In the genomic region with DNA sequence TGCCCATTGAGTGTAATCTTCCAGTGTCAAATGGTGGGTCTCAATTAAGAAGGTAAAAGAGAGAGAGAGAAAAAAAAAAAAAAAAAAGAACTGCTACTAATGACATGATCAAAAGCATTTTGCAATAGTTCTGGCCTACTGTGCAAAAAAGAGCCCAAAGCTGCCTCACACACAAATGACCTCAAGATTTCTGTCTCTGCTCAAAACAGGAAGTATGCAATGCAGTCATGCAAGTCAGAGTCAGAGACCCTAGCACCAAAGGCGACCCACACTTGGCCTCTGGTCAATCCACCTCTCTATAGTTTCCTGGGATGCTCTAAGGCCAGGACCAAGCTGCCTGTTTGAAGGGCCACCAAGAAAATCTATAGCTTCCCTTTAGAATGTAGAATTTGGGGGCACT, we compare ENCODE assay signal across 25 cellular contexts.
"Had no signal": no experiment of that assay in that cellular context is flagged by ENCODE, and none has a peak within 500 bp of the region (broad histone marks: within the 10 kb centered on the region; RNA-seq: fewer than 3 reads in every experiment).

No MANE protein-coding gene starts in this region.

- H3K27me3 ChIP-seq: spleen, testis, transverse colon had no signal

- H3K36me3 ChIP-seq: heart right ventricle, spleen, transverse colon had no signal

- H3K27ac ChIP-seq: heart right ventricle, spleen, testis, transverse colon had no signal

- H3K4me3 ChIP-seq: heart right ventricle, lung, mucosa of descending colon, spleen, testis, transverse colon had no signal

- H3K4me1 ChIP-seq: heart right ventricle, spleen, testis, transverse colon had no signal

- DNase-seq: activated CD4-positive, alpha-beta memory T cell treated with anti-CD3 and anti-CD28 coated beads for 36 hours; activated CD4-positive, alpha-beta T cell treated with anti-CD3 and anti-CD28 coated beads, Interleukin-2, amount 10 ng/mL, durations not matched to agents 24 days and 14 days; activated CD4-positive, CD25-positive, alpha-beta regulatory T cell treated with anti-CD3 and anti-CD28 coated beads, Interleukin-2, amount 50 U/mL, for 72 hours; activated CD8-positive, alpha-beta memory T cell treated with anti-CD3 and anti-CD28 coated beads, Interleukin-2, amount 50 U/mL, for 48 hours; activated gamma-delta T cell; activated naive CD4-positive, alpha-beta T cell treated with anti-CD3 and anti-CD28 coated beads, Interleukin-2, amount 10 ng/mL, durations not matched to agents 7 days and 5 days; activated naive CD8-positive, alpha-beta T cell treated with anti-CD3 and anti-CD28 coated beads, Interleukin-2, amount 10 ng/mL, durations not matched to agents 7 days and 5 days; activated T-cell treated with anti-CD3 and anti-CD28 coated beads, Interleukin-2, amount 50 U/mL, for 24 hours; amniotic stem cell; caudate nucleus; foreskin melanocyte; heart right ventricle; mesendoderm; mucosa of descending colon; posterior cingulate gyrus; right cardiac atrium; spleen; stimulated activated naive CD4-positive, alpha-beta T cell treated with Interleukin-2 at 50 U/mL for 16 hours; testis; transverse colon had no signal

- H3K9me3 Mint-ChIP-seq: activated CD4-positive, alpha-beta memory T cell treated with anti-CD3 and anti-CD28 coated beads for 36 hours; activated CD4-positive, alpha-beta T cell treated with anti-CD3 and anti-CD28 coated beads, Interleukin-2, amount 10 ng/mL, durations not matched to agents 24 days and 14 days; activated naive CD4-positive, alpha-beta T cell treated with anti-CD3 and anti-CD28 coated beads, Interleukin-2, amount 10 ng/mL, durations not matched to agents 7 days and 5 days; activated naive CD8-positive, alpha-beta T cell treated with anti-CD3 and anti-CD28 coated beads, Interleukin-2, amount 10 ng/mL, durations not matched to agents 7 days and 5 days; activated T-cell treated with anti-CD3 and anti-CD28 coated beads, Interleukin-2, amount 50 U/mL, for 24 hours; natural killer cell treated with Interleukin-12 subunit alpha and Interleukin-12 subunit beta and Interleukin-15 and Interleukin-18, amount 100 ng/mL, for 72 hours had no signal

- H3K9me3 ChIP-seq: mucosa of descending colon, spleen, testis, transverse colon had no signal

- H3K27me3 Mint-ChIP-seq: activated naive CD4-positive, alpha-beta T cell treated with anti-CD3 and anti-CD28 coated beads, Interleukin-2, amount 10 ng/mL, durations not matched to agents 7 days and 5 days had no signal

- H3K4me3 Mint-ChIP-seq: activated CD4-positive, alpha-beta memory T cell treated with anti-CD3 and anti-CD28 coated beads for 36 hours; activated CD4-positive, alpha-beta T cell treated with anti-CD3 and anti-CD28 coated beads, Interleukin-2, amount 10 ng/mL, durations not matched to agents 24 days and 14 days; activated naive CD4-positive, alpha-beta T cell treated with anti-CD3 and anti-CD28 coated beads, Interleukin-2, amount 10 ng/mL, durations not matched to agents 7 days and 5 days; activated naive CD8-positive, alpha-beta T cell treated with anti-CD3 and anti-CD28 coated beads, Interleukin-2, amount 10 ng/mL, durations not matched to agents 7 days and 5 days; activated T-cell treated with anti-CD3 and anti-CD28 coated beads, Interleukin-2, amount 50 U/mL, for 24 hours; natural killer cell treated with Interleukin-12 subunit alpha and Interleukin-12 subunit beta and Interleukin-15 and Interleukin-18, amount 100 ng/mL, for 72 hours had no signal

- FAIRE-seq: endothelial cell of umbilical vein had no signal

- H3K27ac Mint-ChIP-seq: activated CD4-positive, alpha-beta memory T cell treated with anti-CD3 and anti-CD28 coated beads for 36 hours; activated CD4-positive, alpha-beta T cell treated with anti-CD3 and anti-CD28 coated beads, Interleukin-2, amount 10 ng/mL, durations not matched to agents 24 days and 14 days; activated naive CD4-positive, alpha-beta T cell treated with anti-CD3 and anti-CD28 coated beads, Interleukin-2, amount 10 ng/mL, durations not matched to agents 7 days and 5 days; activated naive CD8-positive, alpha-beta T cell treated with anti-CD3 and anti-CD28 coated beads, Interleukin-2, amount 10 ng/mL, durations not matched to agents 7 days and 5 days; activated T-cell treated with anti-CD3 and anti-CD28 coated beads, Interleukin-2, amount 50 U/mL, for 24 hours; natural killer cell treated with Interleukin-12 subunit alpha and Interleukin-12 subunit beta and Interleukin-15 and Interleukin-18, amount 100 ng/mL, for 72 hours had no signal

- H3K4me1 Mint-ChIP-seq: activated CD4-positive, alpha-beta T cell treated with anti-CD3 and anti-CD28 coated beads, Interleukin-2, amount 10 ng/mL, durations not matched to agents 24 days and 14 days; activated naive CD4-positive, alpha-beta T cell treated with anti-CD3 and anti-CD28 coated beads, Interleukin-2, amount 10 ng/mL, durations not matched to agents 7 days and 5 days; activated naive CD8-positive, alpha-beta T cell treated with anti-CD3 and anti-CD28 coated beads, Interleukin-2, amount 10 ng/mL, durations not matched to agents 7 days and 5 days had no signal

- H3K36me3 Mint-ChIP-seq: activated CD4-positive, alpha-beta memory T cell treated with anti-CD3 and anti-CD28 coated beads for 36 hours; activated naive CD4-positive, alpha-beta T cell treated with anti-CD3 and anti-CD28 coated beads, Interleukin-2, amount 10 ng/mL, durations not matched to agents 7 days and 5 days; activated naive CD8-positive, alpha-beta T cell treated with anti-CD3 and anti-CD28 coated beads, Interleukin-2, amount 10 ng/mL, durations not matched to agents 7 days and 5 days; natural killer cell treated with Interleukin-12 subunit alpha and Interleukin-12 subunit beta and Interleukin-15 and Interleukin-18, amount 100 ng/mL, for 72 hours had no signal

- ATAC-seq: esophagus mucosa; heart right ventricle; left lobe of liver; mucosa of descending colon; natural killer cell treated with Interleukin-12 subunit alpha and Interleukin-12 subunit beta and Interleukin-15 and Interleukin-18, amount 100 ng/mL, for 72 hours; right cardiac atrium had no signal
